1 cellular context compared by ENCODE assay signal in genomic region chr16:17348042-17348783, GRCh38.
TF ChIP-seq lines count a peak whose summit lies in the region.

No MANE protein-coding gene starts in this region.

TF ChIP-seq in IMR-90, 13 proteins besides CTCF, POLR2A, EP300 and RAD21:
- no peak for TF ChIP-seq ELK1 (IDR thresholded peaks at IDR 0.05; ENCODE audit: borderline replicate concordance, low read depth, low read length)
- no peak for TF ChIP-seq MXI1 (IDR thresholded peaks at IDR 0.05; ENCODE audit: borderline replicate concordance, low read depth, low read length)
- TF ChIP-seq MAFK (IDR thresholded peaks at IDR 0.05; ENCODE audit: low read depth, low read length): no peak
- TF ChIP-seq CEBPB (IDR thresholded peaks at IDR 0.05; ENCODE audit: low read depth, low read length): no peak
- TF ChIP-seq NFE2L2 (IDR thresholded peaks at IDR 0.05; ENCODE audit: low read depth, low read length): no peak
